ENCODE assay signal across 8 cellular contexts in genomic region chr10:30534465-30535144, GRCh38.
DNase-seq lines count a peak whose midpoint lies in the region; ATAC-seq lines count a peak whose summit lies in the region.

No MANE protein-coding gene starts in this region.

- peak; percentile 31 to 63 for ATAC-seq in activated CD4-positive, CD25-positive, alpha-beta regulatory T cell treated with anti-CD3 and anti-CD28 coated beads, Interleukin-2, amount 50 U/mL, for 24 hours

- DNase-seq in AG08395 (ENCODE audit: low spot score) (peak; percentile 73), GM19238 (ENCODE audit: insufficient read length, low spot score) (peak; percentile 39), NCI-H1694 (lab: John Stamatoyannopoulos, UW) (peak; percentile 63), kidney tubule cell (ENCODE audit: low spot score) (peak; percentile 72), cerebellar nuclear complex (lab: John Stamatoyannopoulos, UW) (no peak)
- DNase-seq in central memory CD4-positive, alpha-beta T cell = peak; percentile 72
- DNase-seq in stimulated activated CD4-positive, alpha-beta T cell treated with anti-CD3 and anti-CD28 coated beads, Interleukin-2, amount 100 ng/mL, for 48 hours = peak; percentile 63 to 67

Comparison
In these comparisons a context has a peak if more than half of its experiments do, and no peak if none do; other contexts are left out.
1. DNase-seq: peak in AG08395 (single experiment), GM19238 (single experiment), NCI-H1694 (single experiment), central memory CD4-positive, alpha-beta T cell (single experiment), kidney tubule cell (single experiment) and stimulated activated CD4-positive, alpha-beta T cell treated with anti-CD3 and anti-CD28 coated beads, Interleukin-2, amount 100 ng/mL, for 48 hours (2 of 2); none in cerebellar nuclear complex (0 of 2).